Comparison of ENCODE assay signal across 9 cellular contexts in the genomic region with DNA sequence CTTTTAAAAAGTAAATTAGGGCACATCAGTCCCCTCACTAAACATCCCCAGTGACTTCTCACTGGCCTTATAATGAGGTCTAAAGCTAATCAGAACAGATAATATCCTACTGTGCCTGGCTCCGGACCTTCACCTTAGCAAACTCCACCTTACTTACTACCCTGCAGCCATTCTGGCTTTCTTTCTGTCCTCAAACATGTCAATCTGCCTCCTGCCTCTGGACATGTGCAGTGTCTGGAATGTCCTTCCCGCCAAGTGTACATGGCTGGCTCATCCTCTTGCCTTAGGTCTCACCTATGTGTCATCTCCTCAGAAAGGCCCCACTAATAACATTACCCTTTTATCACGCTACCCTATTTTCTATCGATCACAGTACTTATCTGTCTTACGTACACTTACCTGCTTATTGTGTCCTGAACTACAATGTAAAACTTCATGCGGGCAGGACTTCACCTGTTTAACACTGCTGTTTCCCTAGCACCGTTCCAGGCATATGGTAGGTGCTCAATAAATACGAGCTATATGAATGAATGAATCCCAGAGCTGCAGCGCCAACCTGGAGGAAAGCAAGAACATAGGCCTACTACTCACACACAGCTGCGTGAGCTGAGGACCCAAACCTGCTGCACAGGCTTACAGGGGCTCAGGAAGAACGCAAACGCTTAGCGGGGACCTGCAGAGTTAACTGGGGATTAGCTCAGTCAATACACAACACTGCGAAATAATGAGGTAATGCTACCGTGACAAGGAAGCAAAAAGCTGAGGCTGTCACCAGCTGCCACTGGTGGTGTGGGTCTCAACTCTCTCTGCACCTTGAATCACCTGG. TPM values are rescaled to one million over a fixed set of nuclear protein-coding genes. Genes with fewer than 3 reads are reported as not detected.
A peak's percentile ranks its signal among the peaks of the same experiment; 100 is the strongest.
DNase-seq lines count a peak whose midpoint lies in the region; ATAC-seq and TF ChIP-seq lines count a peak whose summit lies in the region.
"Had no signal": no experiment of that assay in that cellular context is flagged by ENCODE, and none has a peak within 500 bp of the region (broad histone marks: within the 10 kb centered on the region; RNA-seq: fewer than 3 reads in every experiment).

No MANE protein-coding gene starts in this region.

- no peaks in the 10 kb centered on the region for H3K9me3 ChIP-seq in BE2C

- peak overlapping the region; percentile 97 to 100 for H3K27ac Mint-ChIP-seq in activated naive CD4-positive, alpha-beta T cell treated with anti-CD3 and anti-CD28 coated beads, Interleukin-2, amount 50 U/mL, for 72 hours
- peak overlapping the region; percentile 99 for H3K27ac Mint-ChIP-seq in type B pancreatic cell

- H3K4me3 ChIP-seq in BE2C (ENCODE audit: low read depth, low read length) (peak overlapping the region; percentile 85), kidney epithelial cell (ENCODE audit: low read depth, low read length) (peak overlapping the region; percentile 90)

- ATAC-seq in activated naive CD4-positive, alpha-beta T cell treated with anti-CD3 and anti-CD28 coated beads, Interleukin-2, amount 50 U/mL, for 72 hours: peak in 1 of 2 donors; percentile 12
- ATAC-seq in GM19455 (IDR thresholded peaks at IDR 0.05; ENCODE audit: unreplicated experiment) (no peak), GM21529 (IDR thresholded peaks at IDR 0.05; ENCODE audit: unreplicated experiment) (no peak), HG02981 (IDR thresholded peaks at IDR 0.05; ENCODE audit: unreplicated experiment) (no peak)

- H3K4me1 Mint-ChIP-seq in type B pancreatic cell (ENCODE audit: unreplicated experiment): peaks cover 26% of the 10 kb centered on the region

- POLR2A ChIA-PET in HEK293T (lab: Yijun Ruan, JAX): interaction anchor here (0.6 to 2.2 kb wide), 32 partner anchors 8 to 436 kb away, joined by 3 to 22 read pairs (median 6); a partner anchor contains a TSS

- no peak for TF ChIP-seq CTCF in BE2C (IDR thresholded peaks at IDR 0.05; ENCODE audit: low read depth, low read length)
- TF ChIP-seq CTCF in kidney epithelial cell (IDR thresholded peaks at IDR 0.05; ENCODE audit: insufficient read depth, low read length, poor library complexity, severe bottlenecking): no peak
- TF ChIP-seq CTCF in type B pancreatic cell (conservative IDR thresholded peaks at IDR 0.05): no peak

- peaks cover 30 to 31% of the 10 kb centered on the region in 2 donors for H3K36me3 Mint-ChIP-seq in activated naive CD4-positive, alpha-beta T cell treated with anti-CD3 and anti-CD28 coated beads, Interleukin-2, amount 50 U/mL, for 72 hours
- H3K36me3 Mint-ChIP-seq in type B pancreatic cell: peaks cover 23% of the 10 kb centered on the region

- H3K27me3 ChIP-seq in BE2C (no peaks in the 10 kb centered on the region), kidney epithelial cell (ENCODE audit: control insufficient read depth, insufficient read depth, low read length) (no peaks in the 10 kb centered on the region)

- CTCF ChIA-PET in HEK293T (lab: Yijun Ruan, JAX): interaction anchor here (0.9 to 2.1 kb wide), 12 partner anchors 8 to 345 kb away, joined by 3 to 10 read pairs (median 4); no protein-coding TSS in a partner anchor

- peak overlapping the region; percentile 99 for H3K4me3 Mint-ChIP-seq in type B pancreatic cell

- no peaks in the 10 kb centered on the region for H3K4me1 ChIP-seq in BE2C

- H3K27me3 Mint-ChIP-seq in type B pancreatic cell: no peaks in the 10 kb centered on the region

- H3K36me3 ChIP-seq in BE2C (peaks cover 22% of the 10 kb centered on the region), kidney epithelial cell (ENCODE audit: control insufficient read depth, insufficient read depth, low read length) (no peaks in the 10 kb centered on the region)

- no peak for DNase-seq in BE2C
- DNase-seq in HEK293T (ENCODE audit: extremely low spot score): no peak
- DNase-seq in activated naive CD4-positive, alpha-beta T cell treated with anti-CD3 and anti-CD28 coated beads, Interleukin-2, amount 50 U/mL, for 72 hours (ENCODE audit: low spot score in 2 of 2): no peak
- DNase-seq in kidney epithelial cell (ENCODE audit: low read depth): no peak
- DNase-seq in type B pancreatic cell (ENCODE audit: extremely low spot score, unreplicated experiment): no peak

- no peaks in the 10 kb centered on the region for H3K9me3 Mint-ChIP-seq in activated naive CD4-positive, alpha-beta T cell treated with anti-CD3 and anti-CD28 coated beads, Interleukin-2, amount 50 U/mL, for 72 hours
- H3K9me3 Mint-ChIP-seq in type B pancreatic cell: no peaks in the 10 kb centered on the region

TF ChIP-seq in HEK293T, 16 proteins besides CTCF, POLR2A, EP300 and RAD21:
- TF ChIP-seq BHLHE40 (IDR thresholded peaks at IDR 0.05; ENCODE audit: borderline replicate concordance): no peak
- TF ChIP-seq L3MBTL2 (conservative IDR thresholded peaks at IDR 0.05): peak; percentile 51

RNA-seq across cellular contexts. Expression of a gene that starts 1.0 kb away (rescaled TPM):
- polyA plus RNA-seq in BE2C (2012; ENCODE audit: insufficient read depth, insufficient read length, low read depth): 150 TPM
- total RNA-seq in activated naive CD4-positive, alpha-beta T cell treated with anti-CD3 and anti-CD28 coated beads, Interleukin-2, amount 50 U/mL, for 72 hours: 100 to 1,000 TPM; 114 to 145 TPM
- total RNA-seq in kidney epithelial cell: 32.0 and 38.4 TPM in 2 replicates
- total RNA-seq in type B pancreatic cell (ENCODE audit: low replicate concordance): 79.5 and 98.8 TPM in 2 replicates

RNA-seq across cellular contexts. Expression of a gene that starts 36.2 kb away (rescaled TPM):
- polyA plus RNA-seq in BE2C (2012; ENCODE audit: insufficient read depth, insufficient read length, low read depth): 2.0 TPM
- not detected for total RNA-seq in activated naive CD4-positive, alpha-beta T cell treated with anti-CD3 and anti-CD28 coated beads, Interleukin-2, amount 50 U/mL, for 72 hours
- total RNA-seq in kidney epithelial cell (0.29 and 1.6 TPM in 2 replicates), type B pancreatic cell (ENCODE audit: low replicate concordance) (0.75 TPM in 1 of 2 replicates, not detected in the other)
- total RNA-seq: pulmonary artery endothelial cell had no signal
